9 cellular contexts compared by ENCODE assay signal in genomic region chr9:97109194-97109811, GRCh38.
A peak's percentile ranks its signal among the peaks of the same experiment; 100 is the strongest.
DNase-seq lines count a peak whose midpoint lies in the region; ATAC-seq and TF ChIP-seq lines count a peak whose summit lies in the region.
"Had no signal": no experiment of that assay in that cellular context is flagged by ENCODE, and none has a peak within 500 bp of the region (broad histone marks: within the 10 kb centered on the region; RNA-seq: fewer than 3 reads in every experiment).

No MANE protein-coding gene starts in this region.

- H3K4me1 Mint-ChIP-seq in chondrocyte (ENCODE audit: low read depth) = no peaks in the 10 kb centered on the region
- H3K4me1 Mint-ChIP-seq in stimulated activated memory B cell treated with anti-CD40 and anti-IgM and Interleukin-4, amounts not matched to agents 10 μg/mL and 1 μg/mL and 100 μg/mL, for 72 hours = no peaks in the 10 kb centered on the region
- H3K4me1 Mint-ChIP-seq: memory B cell had no signal

- no peaks in the 10 kb centered on the region for H3K27me3 ChIP-seq in PC-9 (ENCODE audit: insufficient read depth, low read depth)

- intact Hi-C loops in PC-9 (cut with micrococcal nuclease; ENCODE audit: unreplicated experiment) = loop anchor here (1.0 kb wide), 2 partner anchors 67 to 252 kb away; no protein-coding TSS in a partner anchor

- H2AFZ ChIP-seq in PC-9 = no peak overlapping the region

- CTCF ChIA-PET in HEK293 (lab: Yijun Ruan, JAX) = interaction anchor here (0.6 to 1.7 kb wide), 7 partner anchors 67 to 1033 kb away, joined by 3 to 15 read pairs (median 3); no protein-coding TSS in a partner anchor
- CTCF ChIA-PET in PC-9 (lab: Charles Lee) = no interaction called here

- H4K20me1 ChIP-seq in PC-9 (ENCODE audit: insufficient read depth) = no peaks in the 10 kb centered on the region

- H3K79me2 ChIP-seq in PC-9 (ENCODE audit: low read depth) = no peaks in the 10 kb centered on the region

- H3K9me3 Mint-ChIP-seq in chondrocyte (ENCODE audit: low read depth) = no peaks in the 10 kb centered on the region
- H3K9me3 Mint-ChIP-seq in stimulated activated memory B cell treated with anti-CD40 and anti-IgM and Interleukin-4, amounts not matched to agents 10 μg/mL and 1 μg/mL and 100 μg/mL, for 72 hours = peaks cover 3% of the 10 kb centered on the region

- H3K4me2 ChIP-seq in PC-9 = no peak overlapping the region

- H3K36me3 ChIP-seq in HEK293 (ENCODE audit: control insufficient read depth in 2 of 2, insufficient read depth in 1 of 2, low read length in 2 of 2) (no peaks in the 10 kb centered on the region), PC-9 (ENCODE audit: low read depth) (no peaks in the 10 kb centered on the region)

- H3K27me3 Mint-ChIP-seq in chondrocyte (ENCODE audit: low read depth) = peaks cover 7% of the 10 kb centered on the region
- H3K27me3 Mint-ChIP-seq in stimulated activated memory B cell treated with anti-CD40 and anti-IgM and Interleukin-4, amounts not matched to agents 10 μg/mL and 1 μg/mL and 100 μg/mL, for 72 hours = peaks cover 14% of the 10 kb centered on the region

- H3K9me3 ChIP-seq in HEK293 (ENCODE audit: control insufficient read depth, insufficient read depth, low read depth, low read length) (no peaks in the 10 kb centered on the region), PC-9 (ENCODE audit: insufficient read depth, low read depth) (no peaks in the 10 kb centered on the region)

- no TSS peak for BruUV-seq in PC-9 (replicated peaks; lab: Mats Ljungman, UMichigan)

- H3K36me3 Mint-ChIP-seq in chondrocyte (ENCODE audit: low read depth) = no peaks in the 10 kb centered on the region
- no peaks in the 10 kb centered on the region for H3K36me3 Mint-ChIP-seq in stimulated activated memory B cell treated with anti-CD40 and anti-IgM and Interleukin-4, amounts not matched to agents 10 μg/mL and 1 μg/mL and 100 μg/mL, for 72 hours
- H3K36me3 Mint-ChIP-seq: memory B cell had no signal

- H3K27ac ChIP-seq in HEK293 (ENCODE audit: extremely low read depth, low read depth, low read length) (no peak overlapping the region), PC-9 (no peak overlapping the region)

- H3K9me2 ChIP-seq in PC-9 (ENCODE audit: insufficient read depth) = no peaks in the 10 kb centered on the region

- H3K4me1 ChIP-seq in HEK293 (ENCODE audit: control insufficient read depth, insufficient read depth, low read length) (no peaks in the 10 kb centered on the region), PC-9 (replicated peaks; ENCODE audit: insufficient read depth) (peaks cover 9% of the 10 kb centered on the region)

- POLR2A ChIA-PET in HEK293 (lab: Yijun Ruan, JAX) = no interaction called here
- POLR2A ChIA-PET in PC-9 (lab: Charles Lee; ENCODE audit: unreplicated experiment) = no interaction called here

- no peak for ATAC-seq in stimulated activated memory B cell treated with anti-CD40 and anti-IgM and Interleukin-4, amounts not matched to agents 10 μg/mL and 1 μg/mL and 100 μg/mL, for 72 hours

- H3K27ac Mint-ChIP-seq in chondrocyte (ENCODE audit: unreplicated experiment) = no peak overlapping the region
- no peak overlapping the region for H3K27ac Mint-ChIP-seq in stimulated activated memory B cell treated with anti-CD40 and anti-IgM and Interleukin-4, amounts not matched to agents 10 μg/mL and 1 μg/mL and 100 μg/mL, for 72 hours
- H3K27ac Mint-ChIP-seq: memory B cell had no signal

- no peak overlapping the region for H3K4me3 Mint-ChIP-seq in chondrocyte (ENCODE audit: unreplicated experiment)
- no peak overlapping the region for H3K4me3 Mint-ChIP-seq in stimulated activated memory B cell treated with anti-CD40 and anti-IgM and Interleukin-4, amounts not matched to agents 10 μg/mL and 1 μg/mL and 100 μg/mL, for 72 hours
- H3K4me3 Mint-ChIP-seq: memory B cell had no signal

- DNase-seq in CD1c-positive myeloid dendritic cell (ENCODE audit: extremely low spot score) (peak; percentile 18), PC-9 (peak; percentile 62 to 68), chondrocyte (ENCODE audit: low spot score) (no peak), lung microvascular endothelial cell (ENCODE audit: low read depth in 2 of 2) (peak; percentile 50 to 63), NCI-H1048 (lab: John Stamatoyannopoulos, UW) (no peak), retina (no peak)

- no peak for TF ChIP-seq CTCF in HEK293 (tag by site-specific recombination; IDR thresholded peaks at IDR 0.05)
- TF ChIP-seq CTCF in PC-9 (conservative IDR thresholded peaks at IDR 0.05) = peak; percentile 78
- peak; percentile 55 for TF ChIP-seq CTCF in chondrocyte (IDR thresholded peaks at IDR 0.05)

- H3K4me3 ChIP-seq in HEK293 (ENCODE audit: low read depth, low read length) = no peak overlapping the region
- no peak overlapping the region for H3K4me3 ChIP-seq in PC-9

- peaks cover 7% of the 10 kb centered on the region for H3F3A ChIP-seq in PC-9 (ENCODE audit: insufficient read depth, low read depth)

TF ChIP-seq in HEK293, 187 proteins besides CTCF, POLR2A, EP300 and RAD21:
- TF ChIP-seq, protein P1, sequence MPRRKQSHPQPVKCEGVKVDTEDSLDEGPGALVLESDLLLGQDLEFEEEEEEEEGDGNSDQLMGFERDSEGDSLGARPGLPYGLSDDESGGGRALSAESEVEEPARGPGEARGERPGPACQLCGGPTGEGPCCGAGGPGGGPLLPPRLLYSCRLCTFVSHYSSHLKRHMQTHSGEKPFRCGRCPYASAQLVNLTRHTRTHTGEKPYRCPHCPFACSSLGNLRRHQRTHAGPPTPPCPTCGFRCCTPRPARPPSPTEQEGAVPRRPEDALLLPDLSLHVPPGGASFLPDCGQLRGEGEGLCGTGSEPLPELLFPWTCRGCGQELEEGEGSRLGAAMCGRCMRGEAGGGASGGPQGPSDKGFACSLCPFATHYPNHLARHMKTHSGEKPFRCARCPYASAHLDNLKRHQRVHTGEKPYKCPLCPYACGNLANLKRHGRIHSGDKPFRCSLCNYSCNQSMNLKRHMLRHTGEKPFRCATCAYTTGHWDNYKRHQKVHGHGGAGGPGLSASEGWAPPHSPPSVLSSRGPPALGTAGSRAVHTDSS (tag by site-specific recombination; IDR thresholded peaks at IDR 0.05) = no peak
- TF ChIP-seq ZNF558 (tag by site-specific recombination; IDR thresholded peaks at IDR 0.05) = no peak
- TF ChIP-seq ZFHX2 (tag by site-specific recombination; conservative IDR thresholded peaks at IDR 0.05) = no peak
- no peak for TF ChIP-seq ZNF169 (tag by site-specific recombination; IDR thresholded peaks at IDR 0.05)
- TF ChIP-seq, protein P2, sequence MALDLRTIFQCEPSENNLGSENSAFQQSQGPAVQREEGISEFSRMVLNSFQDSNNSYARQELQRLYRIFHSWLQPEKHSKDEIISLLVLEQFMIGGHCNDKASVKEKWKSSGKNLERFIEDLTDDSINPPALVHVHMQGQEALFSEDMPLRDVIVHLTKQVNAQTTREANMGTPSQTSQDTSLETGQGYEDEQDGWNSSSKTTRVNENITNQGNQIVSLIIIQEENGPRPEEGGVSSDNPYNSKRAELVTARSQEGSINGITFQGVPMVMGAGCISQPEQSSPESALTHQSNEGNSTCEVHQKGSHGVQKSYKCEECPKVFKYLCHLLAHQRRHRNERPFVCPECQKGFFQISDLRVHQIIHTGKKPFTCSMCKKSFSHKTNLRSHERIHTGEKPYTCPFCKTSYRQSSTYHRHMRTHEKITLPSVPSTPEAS (tag by site-specific recombination; IDR thresholded peaks at IDR 0.05) = no peak
- no peak for TF ChIP-seq ZBTB48 (tag by site-specific recombination; IDR thresholded peaks at IDR 0.05)
- TF ChIP-seq ZNF654 (tag by site-specific recombination; IDR thresholded peaks at IDR 0.05; ENCODE audit: low read depth) = peak; percentile 75
- TF ChIP-seq TCF7L2 (IDR thresholded peaks at IDR 0.05; ENCODE audit: borderline replicate concordance, low read depth, low read length) = peak; percentile 28; the same call in 1 of the 2 replicates
- TF ChIP-seq ZNF623 (tag by site-specific recombination; IDR thresholded peaks at IDR 0.05) = no peak
- no peak for TF ChIP-seq ZBTB20 (tag by site-specific recombination; IDR thresholded peaks at IDR 0.05)
- TF ChIP-seq ZNF18 (tag by site-specific recombination; IDR thresholded peaks at IDR 0.05) = no peak

Comparison
In these comparisons a context has a peak if more than half of its experiments do, and no peak if none do; other contexts are left out.
1. DNase-seq: peak in CD1c-positive myeloid dendritic cell (single experiment), PC-9 (2 of 2) and lung microvascular endothelial cell (2 of 2); none in chondrocyte (single experiment), NCI-H1048 (single experiment) and retina (single experiment).